ENCODE assay signal across 10 cellular contexts in genomic region chr13:23584275-23584674, GRCh38.
"Had no signal": no experiment of that assay in that cellular context is flagged by ENCODE, and none has a peak within 500 bp of the region (broad histone marks: within the 10 kb centered on the region; RNA-seq: fewer than 3 reads in every experiment).

No MANE protein-coding gene starts in this region.

- ATAC-seq: HCT116, HepG2 had no signal

- DNase-seq: GM23248, GOT3, H7, HFFc6, KBM-7 had no signal

- H3K27ac ChIP-seq: GM23248, HL-60, KMS-11 had no signal

- H3K4me3 ChIP-seq: GM23248, HAP-1 had no signal

- H3K9me3 ChIP-seq: HAP-1 had no signal

- FAIRE-seq: HepG2 had no signal

- H3K9ac ChIP-seq: GM23248, KMS-11 had no signal

- H3K4me2 ChIP-seq: KMS-11 had no signal

- H2AFZ ChIP-seq: GM23248 had no signal

- H3K36me3 ChIP-seq: HAP-1 had no signal
